8 cellular contexts compared by ENCODE assay signal in genomic region chr3:25664810-25665645, GRCh38. TPM values are rescaled to one million over a fixed set of nuclear protein-coding genes. Genes with fewer than 3 reads are reported as not detected.
A peak's percentile ranks its signal among the peaks of the same experiment; 100 is the strongest.
DNase-seq lines count a peak whose midpoint lies in the region; ATAC-seq, FAIRE-seq and TF ChIP-seq lines count a peak whose summit lies in the region.

Gene TOP2B, minus strand, starts transcription at chr3:25664907. Its CDS starts 610 bp downstream, at chr3:25664297.

- H3K36me3 ChIP-seq in OCI-LY7 (ENCODE audit: insufficient read depth, low read length) (peaks cover 11% of the 10 kb centered on the region), endothelial cell of umbilical vein (ENCODE audit: control insufficient read depth in 2 of 2, extremely low read depth in 1 of 2, insufficient read depth in 2 of 2, low read length in 2 of 2) (no peaks in the 10 kb centered on the region)

- H3K79me2 ChIP-seq in OCI-LY7 (ENCODE audit: insufficient read depth, low read depth, low read length) (peaks cover 56% of the 10 kb centered on the region), endothelial cell of umbilical vein (ENCODE audit: control insufficient read depth, insufficient read depth, low read length) (peaks cover 37% of the 10 kb centered on the region)

- dilution Hi-C loops in endothelial cell of umbilical vein (cut with MboI; ENCODE audit: extremely low pct_ligation_motif_present, low sequenced_read_pairs): no loop called here

- H3K9me3 ChIP-seq in OCI-LY7 (ENCODE audit: low read length) (no peaks in the 10 kb centered on the region), endothelial cell of umbilical vein (replicated peaks; ENCODE audit: control insufficient read depth, insufficient read depth, low read length) (no peaks in the 10 kb centered on the region)

- peak within 1 kb of the TSS; percentile 89 for H3K27ac ChIP-seq in OCI-LY7 (ENCODE audit: low read depth, low read length, poor library complexity, severe bottlenecking)
- peak within 1 kb of the TSS; percentile 76 for H3K27ac ChIP-seq in endothelial cell of umbilical vein (ENCODE audit: insufficient read depth, low read depth, low read length)

- H4K20me1 ChIP-seq in OCI-LY7 (ENCODE audit: insufficient read depth, low read length) (peaks cover 19% of the 10 kb centered on the region), endothelial cell of umbilical vein (replicated peaks; ENCODE audit: control insufficient read depth, extremely low read depth, insufficient read depth, low read length) (peaks cover 11% of the 10 kb centered on the region)

- CTCF ChIA-PET in OCI-LY7 (lab: Charles Lee; ENCODE audit: unreplicated experiment) (no interaction called here), endothelial cell of umbilical vein (lab: Charles Lee) (interaction anchor here (0.7 to 0.8 kb wide), 2 partner anchors 10 to 17 kb away, joined by 4 read pairs; no protein-coding TSS in a partner anchor)

- peak within 1 kb of the TSS; percentile 86 for H3K4me2 ChIP-seq in OCI-LY7 (ENCODE audit: low read length)
- peak within 1 kb of the TSS; percentile 99 for H3K4me2 ChIP-seq in endothelial cell of umbilical vein (ENCODE audit: insufficient read depth, low read length)

- BruUV-seq in OCI-LY7 (replicated peaks; lab: Mats Ljungman, UMichigan) (no TSS peak), endothelial cell of umbilical vein (replicated peaks; lab: Mats Ljungman, UMichigan) (no TSS peak)

- no peaks in the 10 kb centered on the region for H3K9me1 ChIP-seq in endothelial cell of umbilical vein (replicated peaks; ENCODE audit: control insufficient read depth, extremely low read depth, insufficient read depth, low read length)

- TF ChIP-seq POLR2A in endothelial cell of umbilical vein (IDR thresholded peaks at IDR 0.05; ENCODE audit: low read depth, low read length): peak; percentile 24

- ATAC-seq in GM21526 (IDR thresholded peaks at IDR 0.05; ENCODE audit: low FRiP score, unreplicated experiment): peak; percentile 93

- H3K9me2 ChIP-seq in OCI-LY7 (ENCODE audit: insufficient read depth, low read length): no peaks in the 10 kb centered on the region

- TF ChIP-seq CTCF in D721Med (IDR thresholded peaks at IDR 0.05; ENCODE audit: insufficient read depth, missing control alignments) (no peak), OCI-LY7 (conservative IDR thresholded peaks at IDR 0.05; ENCODE audit: low read length) (no peak), endothelial cell of umbilical vein (IDR thresholded peaks at IDR 0.05; ENCODE audit: extremely low read depth in 1 of 2, insufficient read depth in 1 of 2, low read depth in 1 of 2, low read length in 2 of 2) (no peak)

- peaks cover 42% of the 10 kb centered on the region for H3K4me1 ChIP-seq in OCI-LY7 (ENCODE audit: insufficient read depth, low read length, poor library complexity, severe bottlenecking)
- peaks cover 19% of the 10 kb centered on the region for H3K4me1 ChIP-seq in endothelial cell of umbilical vein (ENCODE audit: control insufficient read depth, extremely low read depth, insufficient read depth, low read length)

- POLR2A ChIA-PET in OCI-LY7 (lab: Charles Lee): interaction anchor here (0.7 to 4.1 kb wide), 17 partner anchors 10 to 190 kb away, joined by 3 to 25 read pairs (median 6); partner anchors contain the start of genes NGLY1 and OXSM
- POLR2A ChIA-PET in endothelial cell of umbilical vein (lab: Charles Lee): interaction anchor here (0.6 kb wide), 1 partner anchor 27 kb away, joined by 4 read pairs; no protein-coding TSS in a partner anchor

- DNase-seq in D721Med (ENCODE audit: insufficient read length, low spot score) (peak; percentile 62), HuH-7.5 (ENCODE audit: low spot score) (peak; percentile 99), OCI-LY7 (ENCODE audit: low spot score) (peak; percentile 97), activated T-cell treated with anti-CD3 and anti-CD28 coated beads for 24 hours (ENCODE audit: low read depth) (peak; percentile 93), endothelial cell of umbilical vein (ENCODE audit: low read depth, low spot score) (peak; percentile 98), midbrain (lab: John Stamatoyannopoulos, UW) (peak; percentile 96)
- DNase-seq in stimulated activated CD8-positive, alpha-beta memory T cell treated with anti-CD3 and anti-CD28 coated beads, Interleukin-2, amount 100 ng/mL, for 1 hour (ENCODE audit: low read depth in 2 of 2): peak; percentile 86 to 91

- peak within 1 kb of the TSS; percentile 65; the same call in 1 of the 2 replicates for H2AFZ ChIP-seq in OCI-LY7 (ENCODE audit: low read length)
- H2AFZ ChIP-seq in endothelial cell of umbilical vein (ENCODE audit: low read depth, low read length): peak within 1 kb of the TSS; percentile 98

- H3K4me3 ChIP-seq in OCI-LY7 (ENCODE audit: low read depth, low read length, poor library complexity, severe bottlenecking): peak within 1 kb of the TSS; percentile 90
- peak within 1 kb of the TSS; percentile 83 to 98 (median 92) for H3K4me3 ChIP-seq in endothelial cell of umbilical vein (replicated peaks in 1 of 3; ENCODE audit: insufficient read depth in 1 of 3, low read depth in 1 of 3, low read length in 3 of 3)

- no peak for FAIRE-seq in D721Med (lab: Jason Lieb, UNC)
- peak; percentile 87 for FAIRE-seq in endothelial cell of umbilical vein (lab: Jason Lieb, UNC)

- no peaks in the 10 kb centered on the region for H3K27me3 ChIP-seq in endothelial cell of umbilical vein (ENCODE audit: control insufficient read depth in 2 of 2, insufficient read depth in 2 of 2, low read length in 2 of 2)

- intact Hi-C loops in OCI-LY7 (cut with micrococcal nuclease; ENCODE audit: unreplicated experiment) (loop anchor here (1.0 kb wide), 2 partner anchors 118 to 166 kb away; partner anchors contain the start of gene NGLY1), endothelial cell of umbilical vein (cut with micrococcal nuclease) (loop anchor here (1.0 to 5.0 kb wide), 5 partner anchors 24 to 236 kb away; partner anchors contain the start of genes NGLY1 and RARB)

- peak within 1 kb of the TSS; percentile 87 for H3K9ac ChIP-seq in endothelial cell of umbilical vein (replicated peaks; ENCODE audit: extremely low read depth, insufficient read depth, low read length)

TF ChIP-seq in endothelial cell of umbilical vein, 7 proteins besides CTCF, POLR2A, EP300 and RAD21:
- peak; percentile 11 for TF ChIP-seq POLR2AphosphoS5 (IDR thresholded peaks at IDR 0.05; ENCODE audit: insufficient read depth, low read depth, low read length)
- TF ChIP-seq EZH2 (IDR thresholded peaks at IDR 0.05; ENCODE audit: borderline replicate concordance, low read depth, low read length, severe bottlenecking): no peak
TF ChIP-seq in endothelial cell of umbilical vein: peak in this region for 1.

RNA-seq across cellular contexts. Expression of gene TOP2B, which starts in this region (rescaled TPM):
- 162 and 205 TPM in 2 replicates for total RNA-seq in OCI-LY7 (2014; rRNA removed; shearing (Covaris generic))
- total RNA-seq in OCI-LY7 (2022): 264 and 323 TPM in 2 replicates
- total RNA-seq in endothelial cell of umbilical vein: 98.9 and 102 TPM in 2 replicates
- 12.9 and 20.4 TPM in 2 replicates for polyA plus RNA-seq in endothelial cell of umbilical vein
- polyA plus RNA-seq in endothelial cell of umbilical vein (2011; cell fraction: cytosol; rRNA removed): 30.1 and 32.0 TPM in 2 replicates
- polyA plus RNA-seq in endothelial cell of umbilical vein (2011; cell fraction: nucleus; rRNA removed): 74.4 and 86.9 TPM in 2 replicates
- polyA plus RNA-seq in endothelial cell of umbilical vein (2012): 66.6 and 101 TPM in 2 replicates
- polyA minus RNA-seq in endothelial cell of umbilical vein: 31.1 and 44.4 TPM in 2 replicates
- polyA minus RNA-seq in endothelial cell of umbilical vein (2011; cell fraction: cytosol; rRNA and poly(A)+ RNA removed): 22.4 TPM
- polyA minus RNA-seq in endothelial cell of umbilical vein (2011; cell fraction: nucleus; rRNA and poly(A)+ RNA removed): 53.2 and 85.2 TPM in 2 replicates

Comparison
In these comparisons a context has a peak if more than half of its experiments do, and no peak if none do; other contexts are left out.
1. Peak in every context shown above with its lines: DNase-seq, ATAC-seq, H3K4me3 ChIP-seq and H3K27ac ChIP-seq.